ENCODE assay signal across 8 cellular contexts in genomic region chr11:47846998-47847397, GRCh38. TPM values are rescaled to one million over a fixed set of nuclear protein-coding genes. Genes with fewer than 3 reads are reported as not detected.
DNase-seq lines count a peak whose midpoint lies in the region; ATAC-seq, FAIRE-seq and TF ChIP-seq lines count a peak whose summit lies in the region.

No MANE protein-coding gene starts in this region.

- no peak for TF ChIP-seq POLR2A in GM12892 (IDR thresholded peaks at IDR 0.05; ENCODE audit: low read depth, low read length)

- H3K4me3 Mint-ChIP-seq in activated CD4-positive, alpha-beta T cell treated with anti-CD3 and anti-CD28 coated beads for 36 hours, result peak overlapping the region; percentile 90
- peak overlapping the region; percentile 98 for H3K4me3 Mint-ChIP-seq in T-helper 17 cell
- H3K4me3 Mint-ChIP-seq in stimulated activated effector memory CD8-positive, alpha-beta T cell treated with anti-CD3 and anti-CD28 coated beads, Interleukin-12 subunit alpha, Interleukin-12 subunit beta, amount 100 ng/mL, for 72 hours, result peak overlapping the region; percentile 93

- peak overlapping the region; percentile 99 for H3K27ac Mint-ChIP-seq in activated CD4-positive, alpha-beta T cell treated with anti-CD3 and anti-CD28 coated beads for 36 hours
- no peak overlapping the region for H3K27ac Mint-ChIP-seq in T-helper 17 cell
- peak overlapping the region; percentile 97 for H3K27ac Mint-ChIP-seq in stimulated activated effector memory CD8-positive, alpha-beta T cell treated with anti-CD3 and anti-CD28 coated beads, Interleukin-12 subunit alpha, Interleukin-12 subunit beta, amount 100 ng/mL, for 72 hours

- ATAC-seq in activated CD4-positive, alpha-beta T cell treated with anti-CD3 and anti-CD28 coated beads for 36 hours, result no peak
- ATAC-seq in T-helper 17 cell (no peak), HG03039 (IDR thresholded peaks at IDR 0.05; ENCODE audit: unreplicated experiment) (no peak)
- ATAC-seq in stimulated activated effector memory CD8-positive, alpha-beta T cell treated with anti-CD3 and anti-CD28 coated beads, Interleukin-12 subunit alpha, Interleukin-12 subunit beta, amount 100 ng/mL, for 72 hours, result no peak

- peak overlapping the region; percentile 100 for H3K4me3 ChIP-seq in fibroblast of villous mesenchyme (ENCODE audit: low read depth, low read length)

- H3K9me3 Mint-ChIP-seq in activated CD4-positive, alpha-beta T cell treated with anti-CD3 and anti-CD28 coated beads for 36 hours (ENCODE audit: low read depth), result no peaks in the 10 kb centered on the region
- H3K9me3 Mint-ChIP-seq in stimulated activated effector memory CD8-positive, alpha-beta T cell treated with anti-CD3 and anti-CD28 coated beads, Interleukin-12 subunit alpha, Interleukin-12 subunit beta, amount 100 ng/mL, for 72 hours, result no peaks in the 10 kb centered on the region

- H3K27me3 Mint-ChIP-seq in activated CD4-positive, alpha-beta T cell treated with anti-CD3 and anti-CD28 coated beads for 36 hours, result no peaks in the 10 kb centered on the region
- H3K27me3 Mint-ChIP-seq in T-helper 17 cell, result no peaks in the 10 kb centered on the region

- no peak for TF ChIP-seq CTCF in fibroblast of villous mesenchyme (IDR thresholded peaks at IDR 0.05; ENCODE audit: insufficient read depth, low read depth, low read length)

- peaks cover 44% of the 10 kb centered on the region for H3K4me1 Mint-ChIP-seq in activated CD4-positive, alpha-beta T cell treated with anti-CD3 and anti-CD28 coated beads for 36 hours
- H3K4me1 Mint-ChIP-seq in T-helper 17 cell, result peaks cover 43% of the 10 kb centered on the region
- peaks cover 41% of the 10 kb centered on the region for H3K4me1 Mint-ChIP-seq in stimulated activated effector memory CD8-positive, alpha-beta T cell treated with anti-CD3 and anti-CD28 coated beads, Interleukin-12 subunit alpha, Interleukin-12 subunit beta, amount 100 ng/mL, for 72 hours

- POLR2A ChIA-PET in activated CD4-positive, alpha-beta T cell treated with anti-CD3 and anti-CD28 coated beads for 36 hours (lab: Charles Lee), result interaction anchor here (1.3 kb wide), 1 partner anchor 80 kb away, joined by 3 read pairs; the partner anchor contains the start of gene FNBP4

- H3K36me3 Mint-ChIP-seq in activated CD4-positive, alpha-beta T cell treated with anti-CD3 and anti-CD28 coated beads for 36 hours (ENCODE audit: low read depth), result peaks cover 24% of the 10 kb centered on the region
- H3K36me3 Mint-ChIP-seq in T-helper 17 cell (ENCODE audit: low read depth), result peaks cover 4% of the 10 kb centered on the region
- peaks cover 6% of the 10 kb centered on the region for H3K36me3 Mint-ChIP-seq in stimulated activated effector memory CD8-positive, alpha-beta T cell treated with anti-CD3 and anti-CD28 coated beads, Interleukin-12 subunit alpha, Interleukin-12 subunit beta, amount 100 ng/mL, for 72 hours

- FAIRE-seq in GM12892 (lab: Jason Lieb, UNC), result no peak

- intact Hi-C loops in activated CD4-positive, alpha-beta T cell treated with anti-CD3 and anti-CD28 coated beads for 36 hours (cut with DNase I, micrococcal nuclease), result loop anchor here (5.0 kb wide), 4 partner anchors 50 to 1230 kb away; partner anchors contain the start of genes ATG13 (in 1 of the 2), CSTPP1 (in 1 of the 2) and HARBI1 (in 1 of the 2)

- no peaks in the 10 kb centered on the region for H3K9me3 ChIP-seq in T-helper 17 cell (ENCODE audit: control insufficient read depth, low read length, poor library complexity, severe bottlenecking)

- CTCF ChIA-PET in activated CD4-positive, alpha-beta T cell treated with anti-CD3 and anti-CD28 coated beads for 36 hours (lab: Charles Lee), result interaction anchor here (0.6 to 1.6 kb wide), 3 partner anchors 136 to 294 kb away, joined by 3 to 7 read pairs (median 4); no protein-coding TSS in a partner anchor

- DNase-seq in activated CD4-positive, alpha-beta T cell treated with anti-CD3 and anti-CD28 coated beads for 36 hours, result no peak
- DNase-seq in activated CD4-positive, alpha-beta T cell treated with anti-CD3 and anti-CD28 coated beads for 4 hours, result no peak
- DNase-seq in T-helper 17 cell, result no peak
- no peak for DNase-seq in fibroblast of villous mesenchyme (ENCODE audit: low read depth)
- no peak for DNase-seq in stimulated activated effector memory CD8-positive, alpha-beta T cell treated with anti-CD3 and anti-CD28 coated beads, Interleukin-12 subunit alpha, Interleukin-12 subunit beta, amount 100 ng/mL, for 72 hours (ENCODE audit: low spot score in 2 of 2)
- no peak for DNase-seq in stimulated activated CD4-positive, alpha-beta T cell treated with anti-CD3 and anti-CD28 coated beads, Interleukin-2, amount 100 ng/mL, for 24 hours
- no peak for DNase-seq in GM12892 (ENCODE audit: insufficient read length)

RNA-seq across cellular contexts. Expression of gene NUP160, which starts 1.2 kb away (rescaled TPM):
- total RNA-seq in activated CD4-positive, alpha-beta T cell treated with anti-CD3 and anti-CD28 coated beads for 36 hours, result 10 to 100 TPM; 67.1 to 84.5 TPM
- total RNA-seq in T-helper 17 cell, result 10 to 100 TPM; 50.0 to 54.6 TPM
- 29.3 and 29.8 TPM in 2 replicates for total RNA-seq in fibroblast of villous mesenchyme
- polyA plus RNA-seq in GM12892 (2012; ENCODE audit: missing spikeins), result 37.2 TPM
